Comparison of ENCODE assay signal across 27 cellular contexts in genomic region chr2:202773576-202773975, GRCh38.
DNase-seq lines count a peak whose midpoint lies in the region; FAIRE-seq and TF ChIP-seq lines count a peak whose summit lies in the region.
"Had no signal": no experiment of that assay in that cellular context is flagged by ENCODE, and none has a peak within 500 bp of the region (broad histone marks: within the 10 kb centered on the region; RNA-seq: fewer than 3 reads in every experiment).

No MANE protein-coding gene starts in this region.

- no peak overlapping the region for H3K27ac ChIP-seq in endothelial cell of umbilical vein (ENCODE audit: insufficient read depth, low read depth, low read length)
- no peak overlapping the region for H3K27ac ChIP-seq in dorsolateral prefrontal cortex
- H3K27ac ChIP-seq: C4-2B, KMS-11 had no signal

- no TSS peak for BruUV-seq in endothelial cell of umbilical vein (replicated peaks; lab: Mats Ljungman, UMichigan)

- H2AFZ ChIP-seq in endothelial cell of umbilical vein (ENCODE audit: low read depth, low read length) = no peak overlapping the region

- FAIRE-seq in endothelial cell of umbilical vein (lab: Jason Lieb, UNC) = peak; percentile 21
- FAIRE-seq: GM12892, GM19239, H1 had no signal

- no peak overlapping the region for H3K9ac ChIP-seq in endothelial cell of umbilical vein (replicated peaks; ENCODE audit: extremely low read depth, insufficient read depth, low read length)
- H3K9ac ChIP-seq: KMS-11 had no signal

- no peaks in the 10 kb centered on the region for H3K79me2 ChIP-seq in endothelial cell of umbilical vein (ENCODE audit: control insufficient read depth, insufficient read depth, low read length)

- no peaks in the 10 kb centered on the region for H3K9me3 Mint-ChIP-seq in nephron
- H3K9me3 Mint-ChIP-seq: CD8-positive, alpha-beta memory T cell; IgD-negative memory B cell had no signal

- TF ChIP-seq POLR2A in endothelial cell of umbilical vein (IDR thresholded peaks at IDR 0.05; ENCODE audit: low read depth, low read length) = no peak

- H3K27me3 ChIP-seq in endothelial cell of umbilical vein (ENCODE audit: control insufficient read depth in 2 of 2, insufficient read depth in 2 of 2, low read length in 2 of 2) (no peaks in the 10 kb centered on the region), dorsolateral prefrontal cortex (no peaks in the 10 kb centered on the region)

- no peak overlapping the region for H3K4me3 Mint-ChIP-seq in nephron
- H3K4me3 Mint-ChIP-seq: B cell; CD8-positive, alpha-beta memory T cell had no signal

- peaks cover 16% of the 10 kb centered on the region for H3K4me1 Mint-ChIP-seq in nephron
- H3K4me1 Mint-ChIP-seq: CD8-positive, alpha-beta memory T cell had no signal

- H3K4me3 ChIP-seq in endothelial cell of umbilical vein (replicated peaks in 1 of 3; ENCODE audit: insufficient read depth in 1 of 3, low read depth in 1 of 3, low read length in 3 of 3) (no peak overlapping the region), dorsolateral prefrontal cortex (no peak overlapping the region)

- no peaks in the 10 kb centered on the region for H4K20me1 ChIP-seq in endothelial cell of umbilical vein (replicated peaks; ENCODE audit: control insufficient read depth, extremely low read depth, insufficient read depth, low read length)

- dilution Hi-C loops in endothelial cell of umbilical vein (cut with MboI; ENCODE audit: extremely low pct_ligation_motif_present, low sequenced_read_pairs) = no loop called here

- in situ Hi-C loops in GM13976 (cut with MboI; ENCODE audit: low sequenced_read_pairs, unreplicated experiment) = no loop called here

- H3K4me2 ChIP-seq in endothelial cell of umbilical vein (ENCODE audit: insufficient read depth, low read length) = no peak overlapping the region
- H3K4me2 ChIP-seq: KMS-11 had no signal

- H3K9me3 ChIP-seq in endothelial cell of umbilical vein (replicated peaks; ENCODE audit: control insufficient read depth, insufficient read depth, low read length) = no peaks in the 10 kb centered on the region

- CTCF ChIA-PET in endothelial cell of umbilical vein (lab: Charles Lee) = no interaction called here

- H3K9me1 ChIP-seq in endothelial cell of umbilical vein (replicated peaks; ENCODE audit: control insufficient read depth, extremely low read depth, insufficient read depth, low read length) = no peaks in the 10 kb centered on the region

- intact Hi-C loops in endothelial cell of umbilical vein (cut with micrococcal nuclease) (no loop called here), dorsolateral prefrontal cortex (cut with DNase I) (no loop called here)

- H3K36me3 Mint-ChIP-seq in nephron (ENCODE audit: low read depth) = peaks cover 59% of the 10 kb centered on the region

- DNase-seq in HuH-7 (ENCODE audit: low spot score) (peak; percentile 27), NCI-H526 treated with DMSO at 0.1 percent for 48 hours (lab: John Stamatoyannopoulos, UW) (peak; percentile 98), endothelial cell of umbilical vein (ENCODE audit: low read depth, low spot score) (no peak), NCI-H748 (lab: John Stamatoyannopoulos, UW; ENCODE audit: unreplicated experiment) (no peak), NCI-H446 (lab: John Stamatoyannopoulos, UW) (no peak), GM13976 (ENCODE audit: low spot score) (no peak), dorsolateral prefrontal cortex (no peak)
- DNase-seq: Calu3; CD8-positive, alpha-beta memory T cell; DND-41; HCEC 1CT; NCI-H1048; NCI-H1694; NCI-H2029 treated with DMSO at 0.1 percent for 48 hours; NCI-H2171; NCI-H226; NCI-H510A treated with DMSO at 0.1 percent for 48 hours; RPMI8226; SHP77 had no signal

- H3K4me1 ChIP-seq in endothelial cell of umbilical vein (ENCODE audit: control insufficient read depth, extremely low read depth, insufficient read depth, low read length) = no peaks in the 10 kb centered on the region

- H3K27me3 Mint-ChIP-seq in nephron (ENCODE audit: low read depth) = no peaks in the 10 kb centered on the region
- H3K27me3 Mint-ChIP-seq: B cell; CD8-positive, alpha-beta memory T cell; IgD-negative memory B cell had no signal

- peak overlapping the region; percentile 34 to 78 (median 76) for H3K27ac Mint-ChIP-seq in nephron
- H3K27ac Mint-ChIP-seq: B cell; CD8-positive, alpha-beta memory T cell had no signal

- TF ChIP-seq CTCF in endothelial cell of umbilical vein (IDR thresholded peaks at IDR 0.05; ENCODE audit: extremely low read depth in 1 of 2, insufficient read depth in 1 of 2, low read depth in 1 of 2, low read length in 2 of 2) (no peak), nephron (IDR thresholded peaks at IDR 0.05; ENCODE audit: unreplicated experiment in 3 of 3) (no peak), GM13976 (IDR thresholded peaks at IDR 0.05; ENCODE audit: borderline replicate concordance, control extremely low read depth, extremely low read depth, insufficient read depth, missing control alignments) (no peak), dorsolateral prefrontal cortex (IDR thresholded peaks at IDR 0.05 in 54 of 56, conservative IDR thresholded peaks at IDR 0.05 in 2 of 56; ENCODE audit: low read depth in 1 of 56, partially characterized antibody in 56 of 56) (no peak)

- H3K36me3 ChIP-seq in endothelial cell of umbilical vein (ENCODE audit: control insufficient read depth in 2 of 2, extremely low read depth in 1 of 2, insufficient read depth in 2 of 2, low read length in 2 of 2) = no peaks in the 10 kb centered on the region

- POLR2A ChIA-PET in endothelial cell of umbilical vein (lab: Charles Lee) = no interaction called here

TF ChIP-seq in endothelial cell of umbilical vein, 7 proteins besides CTCF, POLR2A, EP300 and RAD21:
- TF ChIP-seq EZH2 (IDR thresholded peaks at IDR 0.05; ENCODE audit: borderline replicate concordance, low read depth, low read length, severe bottlenecking) (no peak), MYC (IDR thresholded peaks at IDR 0.05; ENCODE audit: low read depth, low read length) (no peak), JUN (IDR thresholded peaks at IDR 0.05; ENCODE audit: borderline replicate concordance, insufficient read depth, insufficient read length, low read depth) (no peak), POLR2AphosphoS5 (IDR thresholded peaks at IDR 0.05; ENCODE audit: insufficient read depth, low read depth, low read length) (no peak), GATA2 (IDR thresholded peaks at IDR 0.05; ENCODE audit: insufficient read depth, insufficient read length, low read depth, low read length) (no peak), MAX (IDR thresholded peaks at IDR 0.05; ENCODE audit: insufficient read depth, insufficient read length) (no peak), FOS (IDR thresholded peaks at IDR 0.05; ENCODE audit: borderline replicate concordance, insufficient read depth, low read length) (no peak)

Comparison
In these comparisons a context has a peak if more than half of its experiments do, and no peak if none do; other contexts are left out.
1. DNase-seq: peak in HuH-7 (single experiment) and NCI-H526 treated with DMSO at 0.1 percent for 48 hours (single experiment); none in endothelial cell of umbilical vein (single experiment), NCI-H748 (single experiment), NCI-H446 (0 of 2), GM13976 (single experiment) and dorsolateral prefrontal cortex (0 of 10).